7 cellular contexts compared by ENCODE assay signal in genomic region chr6:132213191-132213590, GRCh38.
"Had no signal": no experiment of that assay in that cellular context is flagged by ENCODE, and none has a peak within 500 bp of the region (broad histone marks: within the 10 kb centered on the region; RNA-seq: fewer than 3 reads in every experiment).

No MANE protein-coding gene starts in this region.

- H2AFZ ChIP-seq: GM23338 had no signal

- ATAC-seq: GM23338 had no signal

- FAIRE-seq: H1, H54, HTR-8/SVneo had no signal

- H3K4me3 ChIP-seq: GM23338 had no signal

- H3K4me2 ChIP-seq: GM23338 had no signal

- DNase-seq: H9, HCEC 1CT, KBM-7 had no signal
